19 cellular contexts compared by ENCODE assay signal in genomic region chr7:11104578-11104977, GRCh38.
DNase-seq lines count a peak whose midpoint lies in the region; ATAC-seq, FAIRE-seq and TF ChIP-seq lines count a peak whose summit lies in the region.
"Had no signal": no experiment of that assay in that cellular context is flagged by ENCODE, and none has a peak within 500 bp of the region (broad histone marks: within the 10 kb centered on the region; RNA-seq: fewer than 3 reads in every experiment).

No MANE protein-coding gene starts in this region.

- H3K79me1 ChIP-seq in neuronal stem cell (ENCODE audit: low read depth, low read length) = no peaks in the 10 kb centered on the region

- in situ Hi-C loops in GM12878 (cut with MboI) = no loop called here

- H3K27me3 ChIP-seq in GM12878 (replicated peaks in 1 of 2; ENCODE audit: control insufficient read depth in 2 of 2, insufficient read depth in 2 of 2, low read length in 1 of 2) (no peaks in the 10 kb centered on the region), neuronal stem cell (ENCODE audit: control insufficient read depth in 3 of 3, insufficient read depth in 3 of 3, low read depth in 1 of 3, low read length in 3 of 3) (no peaks in the 10 kb centered on the region)

- no peak overlapping the region for H2BK15ac ChIP-seq in neuronal stem cell (ENCODE audit: low read length)

- no peak overlapping the region for H3K14ac ChIP-seq in neuronal stem cell (ENCODE audit: low read length)

- H2BK5ac ChIP-seq in neuronal stem cell (ENCODE audit: low read length) = no peak overlapping the region

- TF ChIP-seq RAD21 in GM12878 (IDR thresholded peaks at IDR 0.05; ENCODE audit: insufficient read depth, low read depth, low read length) = no peak

- RAD21 ChIA-PET in GM12878 (lab: Charles Lee; ENCODE audit: unreplicated experiment) = no interaction called here

- no peaks in the 10 kb centered on the region for H3K4me1 ChIP-seq in GM12878 (ENCODE audit: control insufficient read depth, insufficient read depth, low read length)
- no peaks in the 10 kb centered on the region for H3K4me1 ChIP-seq in neuronal stem cell (ENCODE audit: control insufficient read depth in 2 of 2, insufficient read depth in 1 of 2, low read depth in 1 of 2, low read length in 2 of 2)
- H3K4me1 ChIP-seq: A549, Caco-2 had no signal

- H2AK5ac ChIP-seq in neuronal stem cell (ENCODE audit: low read depth, low read length) = no peak overlapping the region

- no peaks in the 10 kb centered on the region for H3K79me2 ChIP-seq in GM12878 (ENCODE audit: control insufficient read depth, insufficient read depth, low read length)

- no peak overlapping the region for H3K18ac ChIP-seq in neuronal stem cell (ENCODE audit: low read length)

- H3K9me3 Mint-ChIP-seq in stimulated activated effector memory CD8-positive, alpha-beta T cell treated with anti-CD3 and anti-CD28 coated beads, Interleukin-12 subunit alpha, Interleukin-12 subunit beta, amount 100 ng/mL, for 72 hours = no peaks in the 10 kb centered on the region
- H3K9me3 Mint-ChIP-seq: CD4-positive, alpha-beta T cell; H9; IgD-negative memory B cell had no signal

- TF ChIP-seq EP300 in GM12878 (IDR thresholded peaks at IDR 0.05; ENCODE audit: borderline replicate concordance in 1 of 2, control insufficient read depth in 1 of 2, low read depth in 2 of 2, low read length in 2 of 2) = no peak

- H4K20me1 ChIP-seq in GM12878 (ENCODE audit: control insufficient read depth, insufficient read depth) = no peaks in the 10 kb centered on the region

- H3K4me3 Mint-ChIP-seq in stimulated activated effector memory CD8-positive, alpha-beta T cell treated with anti-CD3 and anti-CD28 coated beads, Interleukin-12 subunit alpha, Interleukin-12 subunit beta, amount 100 ng/mL, for 72 hours = no peak overlapping the region
- H3K4me3 Mint-ChIP-seq: CD4-positive, alpha-beta T cell; H9; IgD-negative memory B cell had no signal

- H2AFZ ChIP-seq in GM12878 (ENCODE audit: control insufficient read depth, low read depth, low read length) = no peak overlapping the region
- H2AFZ ChIP-seq in neuronal stem cell (ENCODE audit: low read length) = no peak overlapping the region
- H2AFZ ChIP-seq: GM23248 had no signal

- no peaks in the 10 kb centered on the region for H3K4me1 Mint-ChIP-seq in stimulated activated effector memory CD8-positive, alpha-beta T cell treated with anti-CD3 and anti-CD28 coated beads, Interleukin-12 subunit alpha, Interleukin-12 subunit beta, amount 100 ng/mL, for 72 hours

- no peaks in the 10 kb centered on the region for H3K9me3 ChIP-seq in GM12878 (replicated peaks; ENCODE audit: control insufficient read depth, insufficient read depth, low read length)
- H3K9me3 ChIP-seq in neuronal stem cell (replicated peaks in 1 of 2; ENCODE audit: control insufficient read depth in 2 of 2, insufficient read depth in 1 of 2, low read depth in 1 of 2, low read length in 2 of 2) = no peaks in the 10 kb centered on the region
- H3K9me3 ChIP-seq: A549, Caco-2 had no signal

- FAIRE-seq in GM12892 (lab: Jason Lieb, UNC) = peak; percentile 40
- peak; percentile 93 for FAIRE-seq in H54 (lab: Jason Lieb, UNC)
- FAIRE-seq in GM12878 (lab: Jason Lieb, UNC) = no peak
- FAIRE-seq: A549, D721Med, HepG2 had no signal

- WGBS in GM12878 (ENCODE audit: insufficient coverage, insufficient replicate concordance, low lambda C conversion rate, missing lambda C conversion rate) = 20% methylated on average over 2 of the region's 2 CpGs
- no CpG with 5 or more reads among the region's 2 CpGs for WGBS in neuronal stem cell (ENCODE audit: extremely low coverage in 2 of 2, insufficient read length in 2 of 2, insufficient replicate concordance in 1 of 2), 2 donors

- no peak overlapping the region for H3K23ac ChIP-seq in neuronal stem cell (ENCODE audit: low read depth, low read length, poor library complexity)

- BruUV-seq in GM12878 (replicated peaks; lab: Mats Ljungman, UMichigan) = no TSS peak

- H3K4ac ChIP-seq in neuronal stem cell (ENCODE audit: low read length) = no peak overlapping the region

- H3K4me2 ChIP-seq in GM12878 (ENCODE audit: control insufficient read depth, insufficient read depth) = no peak overlapping the region
- no peak overlapping the region for H3K4me2 ChIP-seq in neuronal stem cell (ENCODE audit: insufficient read depth, low read length, poor library complexity, severe bottlenecking)
- H3K4me2 ChIP-seq: A549 had no signal

- no peak overlapping the region for H4K91ac ChIP-seq in neuronal stem cell (ENCODE audit: low read depth, low read length, poor library complexity)

- H3K9ac ChIP-seq in GM12878 (ENCODE audit: control insufficient read depth, insufficient read depth, low read length) (no peak overlapping the region), neuronal stem cell (ENCODE audit: low read depth, low read length, poor library complexity) (no peak overlapping the region)
- H3K9ac ChIP-seq: GM23248 had no signal

- CTCF ChIA-PET in GM12878 (lab: Yijun Ruan, JAX) = no interaction called here

- TF ChIP-seq CTCF in GM12878 (IDR thresholded peaks at IDR 0.05 in 2 of 3, conservative IDR thresholded peaks at IDR 0.05 in 1 of 3; ENCODE audit: control insufficient read depth in 2 of 3, extremely low read depth in 1 of 3, insufficient read depth in 1 of 3, low read depth in 3 of 3, low read length in 3 of 3) = no peak

- H3K27ac Mint-ChIP-seq in stimulated activated effector memory CD8-positive, alpha-beta T cell treated with anti-CD3 and anti-CD28 coated beads, Interleukin-12 subunit alpha, Interleukin-12 subunit beta, amount 100 ng/mL, for 72 hours = no peak overlapping the region
- H3K27ac Mint-ChIP-seq: CD4-positive, alpha-beta T cell had no signal

- intact Hi-C loops in GM12878 (cut with micrococcal nuclease; ENCODE audit: unreplicated experiment) = no loop called here

- TF ChIP-seq POLR2A in GM12892 (IDR thresholded peaks at IDR 0.05; ENCODE audit: low read depth, low read length) = no peak
- no peak for TF ChIP-seq POLR2A in H54 (IDR thresholded peaks at IDR 0.05; ENCODE audit: low read depth, low read length)
- TF ChIP-seq POLR2A in GM12878 (IDR thresholded peaks at IDR 0.05; ENCODE audit: low read depth, low read length) = no peak

- H3K27ac ChIP-seq in GM12878 (ENCODE audit: control insufficient read depth, insufficient read depth) (no peak overlapping the region), neuronal stem cell (replicated peaks; ENCODE audit: low read length) (no peak overlapping the region)
- H3K27ac ChIP-seq: 22Rv1, A549, C4-2B, GM23248 had no signal

- no peak overlapping the region for H2BK120ac ChIP-seq in neuronal stem cell (ENCODE audit: low read depth, low read length)

- no peaks in the 10 kb centered on the region for H3K36me3 Mint-ChIP-seq in stimulated activated effector memory CD8-positive, alpha-beta T cell treated with anti-CD3 and anti-CD28 coated beads, Interleukin-12 subunit alpha, Interleukin-12 subunit beta, amount 100 ng/mL, for 72 hours

- H3K4me3 ChIP-seq in GM12878 (no peak overlapping the region), neuronal stem cell (ENCODE audit: low read length in 2 of 2) (no peak overlapping the region)
- H3K4me3 ChIP-seq: A549, GM23248 had no signal

- peak; percentile 55; the same call in 2 of the 3 replicates for ATAC-seq in GM12878
- ATAC-seq in stimulated activated effector memory CD8-positive, alpha-beta T cell treated with anti-CD3 and anti-CD28 coated beads, Interleukin-12 subunit alpha, Interleukin-12 subunit beta, amount 100 ng/mL, for 72 hours = no peak
- ATAC-seq: A549, HepG2 had no signal

- DNase-seq in GM12892 (ENCODE audit: insufficient read length) (no peak), H54 (ENCODE audit: insufficient read length, low spot score) (no peak), NCI-H526 treated with DMSO at 0.1 percent for 48 hours (lab: John Stamatoyannopoulos, UW) (peak; percentile 31), GM12878 (ENCODE audit: low read depth, low spot score) (no peak), NCI-H146 (lab: John Stamatoyannopoulos, UW) (no peak), islet precursor cell (no peak), neuronal stem cell (ENCODE audit: low spot score) (no peak)
- DNase-seq in stimulated activated effector memory CD8-positive, alpha-beta T cell treated with anti-CD3 and anti-CD28 coated beads, Interleukin-12 subunit alpha, Interleukin-12 subunit beta, amount 100 ng/mL, for 72 hours (ENCODE audit: low spot score in 2 of 2) = no peak
- DNase-seq: AML-193; Caco-2; CD4-positive, alpha-beta T cell; GM23248; H9 had no signal

- no peak overlapping the region for H4K8ac ChIP-seq in neuronal stem cell (ENCODE audit: low read depth, low read length)

- H3K36me3 ChIP-seq in GM12878 (ENCODE audit: control insufficient read depth in 2 of 2, insufficient read depth in 2 of 2, low read length in 1 of 2) = no peaks in the 10 kb centered on the region
- peaks cover 0 to 33% of the 10 kb centered on the region in 2 donors for H3K36me3 ChIP-seq in neuronal stem cell (replicated peaks in 1 of 2; ENCODE audit: control insufficient read depth in 2 of 2, insufficient read depth in 2 of 2, low read length in 2 of 2)

- H2BK12ac ChIP-seq in neuronal stem cell (ENCODE audit: low read length) = no peak overlapping the region

- POLR2A ChIA-PET in GM12878 (lab: Charles Lee) = no interaction called here

- SMC1A ChIA-PET in GM12878 (lab: Charles Lee; ENCODE audit: uncharacterized antibody, unreplicated experiment) = interaction anchor here (1.5 kb wide), 1 partner anchor 23 kb away, joined by 3 read pairs; no protein-coding TSS in a partner anchor

TF ChIP-seq in GM12878, 131 proteins besides CTCF, POLR2A, EP300 and RAD21 (continues in another document):
- TF ChIP-seq CEBPB (IDR thresholded peaks at IDR 0.05; ENCODE audit: borderline replicate concordance in 1 of 2, low read depth in 2 of 2, low read length in 2 of 2) (no peak), PBX3 (IDR thresholded peaks at IDR 0.05; ENCODE audit: insufficient replicate concordance, low read depth, low read length) (no peak), EZH2 (IDR thresholded peaks at IDR 0.05; ENCODE audit: borderline replicate concordance, control insufficient read depth, low read depth, low read length) (no peak), ZZZ3 (IDR thresholded peaks at IDR 0.05; ENCODE audit: control insufficient read depth, insufficient read length, low read depth) (no peak), IRF4 (IDR thresholded peaks at IDR 0.05; ENCODE audit: low read depth, low read length) (no peak), RELA (IDR thresholded peaks at IDR 0.05; ENCODE audit: borderline replicate concordance, partially characterized antibody) (no peak), ZNF274 (IDR thresholded peaks at IDR 0.05; ENCODE audit: insufficient read depth, insufficient read length) (no peak)
